Comparison of ENCODE assay signal across 8 cellular contexts in genomic region chr19:18589380-18590272, GRCh38. TPM values are rescaled to one million over a fixed set of nuclear protein-coding genes. Genes with fewer than 3 reads are reported as not detected.
DNase-seq lines count a peak whose midpoint lies in the region; ATAC-seq and TF ChIP-seq lines count a peak whose summit lies in the region.

No MANE protein-coding gene starts in this region.

- peak overlapping the region; percentile 64 for H2AK5ac ChIP-seq in IMR-90 (ENCODE audit: low read depth, low read length)

- no peak overlapping the region for H3K56ac ChIP-seq in IMR-90 (ENCODE audit: extremely low read depth, insufficient read depth, low read length)

- in situ Hi-C loops in IMR-90 (cut with MboI; ENCODE audit: low sequenced_read_pairs), result no loop called here

- H3K14ac ChIP-seq in IMR-90 (replicated peaks; ENCODE audit: low read depth, low read length), result 0 out of 2 replicates have a peak overlapping the region, but pooled peaks have one; percentile 62

- H2BK20ac ChIP-seq in IMR-90 (ENCODE audit: low read depth, low read length), result no peak overlapping the region

- ATAC-seq in GM21526 (IDR thresholded peaks at IDR 0.05; ENCODE audit: low FRiP score, unreplicated experiment), result peak; percentile 31
- peak; percentile 51 for ATAC-seq in IMR-90 (ENCODE audit: low read depth)

- no peaks in the 10 kb centered on the region for H3K9me3 ChIP-seq in IMR-90 (ENCODE audit: control insufficient read depth, insufficient read depth, low read length)
- no peaks in the 10 kb centered on the region for H3K9me3 ChIP-seq in SJCRH30 (replicated peaks)
- no peaks in the 10 kb centered on the region for H3K9me3 ChIP-seq in left ventricle myocardium inferior (replicated peaks)

- H3K9ac ChIP-seq in IMR-90 (ENCODE audit: low read depth, low read length), result peak overlapping the region; percentile 48

- H4K91ac ChIP-seq in IMR-90 (ENCODE audit: insufficient read depth, low read depth, low read length), result peak overlapping the region; percentile 85

- H4K5ac ChIP-seq in IMR-90 (ENCODE audit: low read depth, low read length), result no peak overlapping the region

- H3K9me1 ChIP-seq in IMR-90 (ENCODE audit: insufficient read depth, low read length), result peaks cover 4% of the 10 kb centered on the region; the same call in 1 of the 2 replicates

- H3K36me3 ChIP-seq in IMR-90 (ENCODE audit: control insufficient read depth, insufficient read depth, low read length) (peaks cover 4% of the 10 kb centered on the region), SJCRH30 (no peaks in the 10 kb centered on the region), left ventricle myocardium inferior (peaks cover 12% of the 10 kb centered on the region)

- 0 out of 2 replicates have a peak, but pooled peaks have one; percentile 18 for TF ChIP-seq RAD21 in IMR-90 (IDR thresholded peaks at IDR 0.05; ENCODE audit: low read length)

- intact Hi-C loops in IMR-90 (cut with micrococcal nuclease), result loop anchor here (1.0 to 5.0 kb wide), 4 partner anchors 138 to 328 kb away; partner anchors contain the start of genes COPE, DDX49 and UPF1
- intact Hi-C loops in left ventricle myocardium inferior (cut with micrococcal nuclease), result loop anchor here (5.0 kb wide), 1 partner anchor 83 kb away; no protein-coding TSS in a partner anchor

- peak; percentile 79 for DNase-seq in DMS79 (lab: John Stamatoyannopoulos, UW)
- DNase-seq in IMR-90, result peak; percentile 55
- DNase-seq in SJCRH30, result peak; percentile 84 to 86
- DNase-seq in activated naive CD8-positive, alpha-beta T cell treated with anti-CD3 and anti-CD28 coated beads, Interleukin-2, amount 50 U/mL, for 16 hours (ENCODE audit: low read depth, low spot score), result peak; percentile 48
- peak; percentile 66 for DNase-seq in left ventricle myocardium inferior
- peak; percentile 26 for DNase-seq in renal cortical epithelial cell (ENCODE audit: low read depth)
- no peak for DNase-seq in NCI-H187 treated with DMSO at 0.1 percent for 48 hours (lab: John Stamatoyannopoulos, UW)

- dilution Hi-C loops in IMR-90 (cut with HindIII; ENCODE audit: low sequenced_read_pairs, unreplicated experiment), result no loop called here

- peak overlapping the region; percentile 46 to 67; a peak in 2 of 4 replicates for H4K8ac ChIP-seq in IMR-90 (ENCODE audit: low read depth in 2 of 2, low read length in 2 of 2)

- CTCF ChIA-PET in IMR-90 (lab: Yijun Ruan, JAX), result interaction anchor here (0.7 to 1.1 kb wide), 3 partner anchors 13 to 257 kb away, joined by 3 to 4 read pairs (median 3); no protein-coding TSS in a partner anchor

- 0% methylated on average over 11 of the region's 52 CpGs; no CpG with 5 or more reads in 1 of the 2 experiments for WGBS in IMR-90 (ENCODE audit: extremely low coverage in 2 of 2, insufficient read length in 1 of 2), 2 experiments

- no peak overlapping the region for H2BK15ac ChIP-seq in IMR-90 (ENCODE audit: low read depth, low read length)

- TF ChIP-seq CTCF in IMR-90 (conservative IDR thresholded peaks at IDR 0.05; ENCODE audit: low read depth, low read length) (0 out of 2 replicates have a peak, but pooled peaks have one; percentile 19), left ventricle myocardium inferior (IDR thresholded peaks at IDR 0.05; ENCODE audit: borderline replicate concordance) (peak; percentile 28)

- H3K18ac ChIP-seq in IMR-90 (ENCODE audit: low read depth, low read length), result no peak overlapping the region

- H2AFZ ChIP-seq in IMR-90 (replicated peaks; ENCODE audit: low read length, poor library complexity), result peak overlapping the region; percentile 100

- peak overlapping the region; percentile 98 for H2AK9ac ChIP-seq in IMR-90 (replicated peaks; ENCODE audit: low read depth, low read length, poor library complexity)

- no TSS peak for BruUV-seq in IMR-90 (replicated peaks; lab: Mats Ljungman, UMichigan)

- peaks cover 6% of the 10 kb centered on the region for H3K4me1 ChIP-seq in IMR-90 (ENCODE audit: control insufficient read depth, insufficient read depth, low read length)
- peaks cover 5% of the 10 kb centered on the region for H3K4me1 ChIP-seq in SJCRH30
- H3K4me1 ChIP-seq in left ventricle myocardium inferior, result peaks cover 43% of the 10 kb centered on the region

- peak overlapping the region; percentile 40 for H2BK5ac ChIP-seq in IMR-90 (ENCODE audit: low read depth, low read length, poor library complexity, severe bottlenecking)

- H2BK120ac ChIP-seq in IMR-90 (ENCODE audit: low read depth, low read length), result no peak overlapping the region

- POLR2A ChIA-PET in IMR-90 (lab: Charles Lee; ENCODE audit: unreplicated experiment), result no interaction called here

- H3K4ac ChIP-seq in IMR-90 (ENCODE audit: low read depth, low read length), result peak overlapping the region; percentile 77

- peak overlapping the region; percentile 93 for H3K4me2 ChIP-seq in IMR-90 (ENCODE audit: low read depth, low read length)

- H3K27me3 ChIP-seq in IMR-90 (ENCODE audit: control insufficient read depth, insufficient read depth, low read length) (no peaks in the 10 kb centered on the region), SJCRH30 (no peaks in the 10 kb centered on the region), left ventricle myocardium inferior (ENCODE audit: low read depth) (no peaks in the 10 kb centered on the region)

- H4K20me1 ChIP-seq in IMR-90 (ENCODE audit: insufficient read depth, low read length), result peaks cover 7% of the 10 kb centered on the region

- peak overlapping the region; percentile 74; the same call in 1 of the 2 replicates for H3K23ac ChIP-seq in IMR-90 (ENCODE audit: low read depth, low read length)

- TF ChIP-seq POLR2A in IMR-90 (IDR thresholded peaks at IDR 0.05; ENCODE audit: low read depth, low read length), result no peak

- H3K27ac ChIP-seq in IMR-90 (ENCODE audit: insufficient read depth, low read length), result peak overlapping the region; percentile 36
- peak overlapping the region; percentile 63; the same call in 1 of the 2 replicates for H3K27ac ChIP-seq in SJCRH30
- H3K27ac ChIP-seq in left ventricle myocardium inferior (replicated peaks), result peak overlapping the region; percentile 97

- H3K4me3 ChIP-seq in IMR-90 (ENCODE audit: insufficient read depth, low read depth, low read length) (peak overlapping the region; percentile 56), SJCRH30 (peak overlapping the region; percentile 89), left ventricle myocardium inferior (peak overlapping the region; percentile 96)

- peaks cover 6 to 20% of the 10 kb centered on the region in 2 experiments; a peak in 3 of 4 replicates for H3K79me1 ChIP-seq in IMR-90 (ENCODE audit: low read depth in 1 of 2, low read length in 2 of 2)

TF ChIP-seq in IMR-90, 13 proteins besides CTCF, POLR2A, EP300 and RAD21 (continues in another document):
- TF ChIP-seq FOS (IDR thresholded peaks at IDR 0.05; ENCODE audit: low read depth, low read length) (no peak), RFX5 (IDR thresholded peaks at IDR 0.05; ENCODE audit: low read depth, low read length) (no peak), MAFK (IDR thresholded peaks at IDR 0.05; ENCODE audit: low read depth, low read length) (no peak), NFE2L2 (IDR thresholded peaks at IDR 0.05; ENCODE audit: low read depth, low read length) (no peak), BHLHE40 (IDR thresholded peaks at IDR 0.05; ENCODE audit: low read depth, low read length) (0 out of 2 replicates have a peak, but pooled peaks have one; percentile 19), USF2 (IDR thresholded peaks at IDR 0.05; ENCODE audit: low read depth, low read length) (peak; percentile 68)

RNA-seq across cellular contexts. Expression of gene REX1BD, which starts 1.0 kb away (rescaled TPM):
- total RNA-seq in IMR-90 (2012; rRNA removed) (14.2 and 19.2 TPM in 2 replicates), left ventricle myocardium inferior (76.6 TPM), renal cortical epithelial cell (30.2 and 62.2 TPM in 2 replicates)
- 44.6 and 68.7 TPM in 2 replicates for polyA plus RNA-seq in IMR-90 (2012; rRNA removed)
- polyA plus RNA-seq in IMR-90 (2012; cell fraction: cytosol; rRNA removed), result 147 and 160 TPM in 2 replicates
- 295 and 606 TPM in 2 replicates for polyA plus RNA-seq in IMR-90 (2012; cell fraction: nucleus; rRNA removed; ENCODE audit: low replicate concordance)
- 24.8 TPM in 2 replicates for total RNA-seq in SJCRH30 (2014; rRNA removed; shearing (Covaris generic))

RNA-seq across cellular contexts. Expression of gene CRLF1, which starts 17.0 kb away (rescaled TPM):
- total RNA-seq in IMR-90 (2012; rRNA removed), result 0.18 and 0.28 TPM in 2 replicates
- polyA plus RNA-seq in IMR-90 (2012; rRNA removed), result 3.0 and 3.1 TPM in 2 replicates
- polyA plus RNA-seq in IMR-90 (2012; cell fraction: cytosol; rRNA removed), result 3.2 TPM in 2 replicates
- polyA plus RNA-seq in IMR-90 (2012; cell fraction: nucleus; rRNA removed; ENCODE audit: low replicate concordance), result 0.38 and 2.1 TPM in 2 replicates
- total RNA-seq in SJCRH30 (2014; rRNA removed; shearing (Covaris generic)), result 20.6 and 22.1 TPM in 2 replicates
- total RNA-seq in left ventricle myocardium inferior, result 20.0 TPM
- total RNA-seq in renal cortical epithelial cell, result 0.30 TPM in 1 of 2 replicates, not detected in the other

RNA-seq across cellular contexts. Expression of gene UBA52, which starts 18.0 kb away (rescaled TPM):
- total RNA-seq in IMR-90 (2012; rRNA removed) (1,030 and 1,144 TPM in 2 replicates), left ventricle myocardium inferior (643 TPM), renal cortical epithelial cell (485 and 589 TPM in 2 replicates)
- polyA plus RNA-seq in IMR-90 (2012; rRNA removed), result 2,778 and 3,008 TPM in 2 replicates
- 3,160 and 3,447 TPM in 2 replicates for polyA plus RNA-seq in IMR-90 (2012; cell fraction: cytosol; rRNA removed)
- polyA plus RNA-seq in IMR-90 (2012; cell fraction: nucleus; rRNA removed; ENCODE audit: low replicate concordance), result 792 and 822 TPM in 2 replicates
- 1,236 and 1,352 TPM in 2 replicates for total RNA-seq in SJCRH30 (2014; rRNA removed; shearing (Covaris generic))

RNA-seq across cellular contexts. Expression of gene TMEM59L, which starts 23.0 kb away (rescaled TPM):
- total RNA-seq in IMR-90 (2012; rRNA removed), result under 0.01 and 0.28 TPM in 2 replicates
- 5.9 and 6.1 TPM in 2 replicates for polyA plus RNA-seq in IMR-90 (2012; rRNA removed)
- polyA plus RNA-seq in IMR-90 (2012; cell fraction: cytosol; rRNA removed), result 5.6 and 9.7 TPM in 2 replicates
- polyA plus RNA-seq in IMR-90 (2012; cell fraction: nucleus; rRNA removed; ENCODE audit: low replicate concordance), result 21.2 and 55.5 TPM in 2 replicates
- total RNA-seq in SJCRH30 (2014; rRNA removed; shearing (Covaris generic)), result 0.20 TPM in 1 of 2 replicates, not detected in the other
- 1.5 TPM for total RNA-seq in left ventricle myocardium inferior
- total RNA-seq in renal cortical epithelial cell, result 0.40 TPM in 1 of 2 replicates, not detected in the other

RNA-seq across cellular contexts. Expression of gene KXD1, which starts 32.0 kb away (rescaled TPM):
- total RNA-seq in IMR-90 (2012; rRNA removed) (66.7 and 89.2 TPM in 2 replicates), left ventricle myocardium inferior (52.0 TPM), renal cortical epithelial cell (47.6 and 76.4 TPM in 2 replicates)
- polyA plus RNA-seq in IMR-90 (2012; rRNA removed), result 196 and 253 TPM in 2 replicates
- 76.4 and 143 TPM in 2 replicates for polyA plus RNA-seq in IMR-90 (2012; cell fraction: cytosol; rRNA removed)
- polyA plus RNA-seq in IMR-90 (2012; cell fraction: nucleus; rRNA removed; ENCODE audit: low replicate concordance), result 116 and 178 TPM in 2 replicates
- total RNA-seq in SJCRH30 (2014; rRNA removed; shearing (Covaris generic)), result 71.0 and 75.8 TPM in 2 replicates

Comparison
In these comparisons a context has a peak if more than half of its experiments do, and no peak if none do; other contexts are left out.
1. H3K27ac ChIP-seq: peak in every context shown above with its lines; median percentile 97 in left ventricle myocardium inferior; 63 in SJCRH30; 36 in IMR-90.
2. RNA of gene CRLF1, which starts 17.0 kb away (total RNA-seq): 20.6 to 22.1 TPM in SJCRH30 and 20.0 TPM in left ventricle myocardium inferior (single experiment); 0.30 TPM in renal cortical epithelial cell and 0.18 to 0.28 TPM in IMR-90; every median in the first group is over 10 times any median in the second.
3. Peak in every context shown above with its lines, with median percentiles within 50 percentile points of each other: H3K4me3 ChIP-seq.